8 cellular contexts compared by ENCODE assay signal in the genomic region with DNA sequence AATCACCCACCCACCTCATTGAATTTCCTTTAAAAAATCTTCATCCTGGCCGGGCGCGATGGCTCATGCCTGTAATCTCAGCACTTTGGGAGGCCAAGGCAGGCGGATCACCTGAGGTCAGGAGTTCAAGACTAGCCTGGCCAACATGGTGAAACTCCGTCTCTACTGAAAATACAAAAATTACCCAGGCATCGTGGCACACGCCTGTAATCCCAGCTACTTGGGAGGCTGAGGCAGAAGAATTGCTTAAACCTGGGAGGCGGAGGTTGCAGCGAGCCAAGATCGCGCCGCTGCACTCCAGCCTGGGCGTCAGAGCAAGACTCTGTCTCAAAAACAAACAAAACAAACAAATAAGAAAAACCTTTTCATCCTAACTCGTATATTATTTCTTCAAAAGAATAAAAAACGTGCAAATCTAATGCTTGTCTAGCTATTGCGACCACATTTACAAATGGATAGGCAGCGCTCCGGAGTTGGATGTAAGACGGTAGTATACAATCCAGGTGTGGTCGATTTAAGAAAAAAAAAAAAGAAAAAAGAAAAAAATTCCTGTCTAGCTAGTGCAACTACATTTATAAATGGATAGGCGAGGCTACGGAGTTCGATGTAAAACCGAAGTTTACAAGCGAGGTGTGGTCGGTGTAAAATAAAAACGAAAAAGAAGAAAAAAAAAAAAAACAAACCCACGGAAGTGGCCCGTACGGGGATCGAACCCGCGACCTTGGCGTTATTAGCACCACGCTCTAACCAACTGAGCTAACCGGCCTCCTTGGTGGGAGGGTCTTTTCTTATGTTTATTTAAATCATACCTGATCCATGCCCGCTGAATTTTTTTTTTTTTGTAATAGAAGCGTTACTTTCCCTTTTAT.
DNase-seq lines count a peak whose midpoint lies in the region; ATAC-seq, FAIRE-seq and TF ChIP-seq lines count a peak whose summit lies in the region.
"Not testable (repeated sequence)": the region's sequence is repeated elsewhere in the genome, so short reads cannot be mapped to it uniquely, and the experiment has no call there.

No MANE protein-coding gene starts in this region.

- POLR2A ChIA-PET in activated CD4-positive, alpha-beta T cell treated with anti-CD3 and anti-CD28 coated beads for 36 hours (lab: Charles Lee): interaction anchor here (0.6 to 2.1 kb wide), 9 partner anchors 20 to 1021 kb away, joined by 3 to 14 read pairs (median 5); a partner anchor contains a TSS

- H3K4me3 ChIP-seq in bronchial epithelial cell (ENCODE audit: low read depth, low read length) (peak overlapping the region; percentile 66), trophoblast cell (ENCODE audit: low read depth, low read length) (peak overlapping the region; percentile 65), thymus (ENCODE audit: low read length) (peak overlapping the region; percentile 71)

- not testable (repeated sequence) for H3K79me2 ChIP-seq in trophoblast cell (ENCODE audit: control insufficient read depth, insufficient read depth, low read length, poor library complexity)

- H3K36me3 ChIP-seq in bronchial epithelial cell (ENCODE audit: control insufficient read depth, insufficient read depth, low read length); trophoblast cell (ENCODE audit: control insufficient read depth in 1 of 2, insufficient read depth in 2 of 2, low read length in 2 of 2); thymus (ENCODE audit: control insufficient read depth, insufficient read depth): not testable (repeated sequence)

- H3K27me3 Mint-ChIP-seq in activated CD4-positive, alpha-beta T cell treated with anti-CD3 and anti-CD28 coated beads for 36 hours: not testable (repeated sequence)

- TF ChIP-seq CTCF in bronchial epithelial cell (IDR thresholded peaks at IDR 0.05; ENCODE audit: insufficient read depth, low read length, severe bottlenecking): not testable (repeated sequence)

- H3K79me1 ChIP-seq in trophoblast cell (ENCODE audit: low read length): peaks cover 14% of the 10 kb centered on the region

- H2BK5ac ChIP-seq in trophoblast cell (ENCODE audit: low read depth, low read length, poor library complexity): not testable (repeated sequence)

- H3K9me3 Mint-ChIP-seq in activated CD4-positive, alpha-beta T cell treated with anti-CD3 and anti-CD28 coated beads for 36 hours (ENCODE audit: low read depth): not testable (repeated sequence)

- H3K4ac ChIP-seq in trophoblast cell (ENCODE audit: low read depth, low read length): not testable (repeated sequence)

- H2AK5ac ChIP-seq in trophoblast cell (ENCODE audit: low read length): not testable (repeated sequence)

- H3K9me3 ChIP-seq in trophoblast cell (ENCODE audit: insufficient read depth, low read depth, low read length); thymus (ENCODE audit: control insufficient read depth): not testable (repeated sequence)

- CTCF ChIA-PET in activated CD4-positive, alpha-beta T cell treated with anti-CD3 and anti-CD28 coated beads for 36 hours (lab: Charles Lee): interaction anchor here (0.6 to 3.2 kb wide), 24 partner anchors 11 to 1152 kb away, joined by 3 to 14 read pairs (median 3); a partner anchor contains a TSS

- H3K27ac ChIP-seq in trophoblast cell (ENCODE audit: low read depth, low read length): peak overlapping the region; percentile 64
- not testable (repeated sequence) for H3K27ac ChIP-seq in thymus (ENCODE audit: low read depth)

- no CpG with 5 or more reads among the region's 38 CpGs for WGBS in trophoblast cell (ENCODE audit: extremely low coverage, insufficient coverage, insufficient read length)
- WGBS in thymus: 3% methylated on average over 38 of the region's 38 CpGs

- H3K27ac Mint-ChIP-seq in activated CD4-positive, alpha-beta T cell treated with anti-CD3 and anti-CD28 coated beads for 36 hours: peak overlapping the region; percentile 60

- not testable (repeated sequence) for H3K14ac ChIP-seq in trophoblast cell (ENCODE audit: low read length)

- not testable (repeated sequence) for FAIRE-seq in bronchial epithelial cell (lab: Jason Lieb, UNC)

- intact Hi-C loops in activated CD4-positive, alpha-beta T cell treated with anti-CD3 and anti-CD28 coated beads for 36 hours (cut with DNase I, micrococcal nuclease): loop anchor here (1.0 to 5.0 kb wide), 17 partner anchors 14 to 1766 kb away; a partner anchor contains a TSS

- H4K8ac ChIP-seq in trophoblast cell (ENCODE audit: low read depth, low read length): not testable (repeated sequence)

- not testable (repeated sequence) for H3K9ac ChIP-seq in trophoblast cell (ENCODE audit: low read length)

- peak; percentile 70 for DNase-seq in Daoy (ENCODE audit: low read depth)
- peak; percentile 68 for DNase-seq in NCI-H748 (lab: John Stamatoyannopoulos, UW; ENCODE audit: unreplicated experiment)
- DNase-seq in activated CD4-positive, alpha-beta T cell treated with anti-CD3 and anti-CD28 coated beads for 36 hours: peak; percentile 74
- peak; percentile 44 for DNase-seq in bronchial epithelial cell (ENCODE audit: low read depth)
- DNase-seq in hepatic stellate cell (ENCODE audit: low spot score): peak; percentile 35
- peak; percentile 43 to 74 for DNase-seq in trophoblast cell

- not testable (repeated sequence) for H4K12ac ChIP-seq in trophoblast cell (ENCODE audit: low read depth, low read length)

- H3K4me1 ChIP-seq in trophoblast cell (ENCODE audit: control insufficient read depth in 1 of 2, insufficient read depth in 2 of 2, low read length in 2 of 2); thymus (ENCODE audit: control insufficient read depth, insufficient read depth, low read length): not testable (repeated sequence)

- not testable (repeated sequence) for H2BK12ac ChIP-seq in trophoblast cell (ENCODE audit: low read length)

- not testable (repeated sequence) for H3K27me3 ChIP-seq in bronchial epithelial cell (ENCODE audit: control insufficient read depth, insufficient read depth, low read length); trophoblast cell (ENCODE audit: insufficient read depth, low read length); thymus (ENCODE audit: control insufficient read depth, insufficient read depth)

- peak overlapping the region; percentile 65 for H4K91ac ChIP-seq in trophoblast cell (ENCODE audit: low read depth, low read length)

- peak overlapping the region; percentile 88 for H3K4me3 Mint-ChIP-seq in activated CD4-positive, alpha-beta T cell treated with anti-CD3 and anti-CD28 coated beads for 36 hours

- H3K36me3 Mint-ChIP-seq in activated CD4-positive, alpha-beta T cell treated with anti-CD3 and anti-CD28 coated beads for 36 hours (ENCODE audit: low read depth): not testable (repeated sequence)

- not testable (repeated sequence) for H3K18ac ChIP-seq in trophoblast cell (ENCODE audit: low read length)

- peak; percentile 36 for ATAC-seq in HG03521 (IDR thresholded peaks at IDR 0.05; ENCODE audit: unreplicated experiment)
- peak; percentile 23 for ATAC-seq in activated CD4-positive, alpha-beta T cell treated with anti-CD3 and anti-CD28 coated beads for 36 hours

- not testable (repeated sequence) for H3K23ac ChIP-seq in trophoblast cell (ENCODE audit: low read length)

- H2BK120ac ChIP-seq in trophoblast cell (ENCODE audit: insufficient read depth, low read length, poor library complexity): peak overlapping the region; percentile 25

- not testable (repeated sequence) for H3K4me1 Mint-ChIP-seq in activated CD4-positive, alpha-beta T cell treated with anti-CD3 and anti-CD28 coated beads for 36 hours

- H2AFZ ChIP-seq in trophoblast cell (ENCODE audit: insufficient read depth, low read length, poor library complexity): peak overlapping the region; percentile 28

- H3K4me2 ChIP-seq in trophoblast cell (ENCODE audit: low read length): peak overlapping the region; percentile 54
